Comparison of ENCODE assay signal across 8 cellular contexts in the genomic region with DNA sequence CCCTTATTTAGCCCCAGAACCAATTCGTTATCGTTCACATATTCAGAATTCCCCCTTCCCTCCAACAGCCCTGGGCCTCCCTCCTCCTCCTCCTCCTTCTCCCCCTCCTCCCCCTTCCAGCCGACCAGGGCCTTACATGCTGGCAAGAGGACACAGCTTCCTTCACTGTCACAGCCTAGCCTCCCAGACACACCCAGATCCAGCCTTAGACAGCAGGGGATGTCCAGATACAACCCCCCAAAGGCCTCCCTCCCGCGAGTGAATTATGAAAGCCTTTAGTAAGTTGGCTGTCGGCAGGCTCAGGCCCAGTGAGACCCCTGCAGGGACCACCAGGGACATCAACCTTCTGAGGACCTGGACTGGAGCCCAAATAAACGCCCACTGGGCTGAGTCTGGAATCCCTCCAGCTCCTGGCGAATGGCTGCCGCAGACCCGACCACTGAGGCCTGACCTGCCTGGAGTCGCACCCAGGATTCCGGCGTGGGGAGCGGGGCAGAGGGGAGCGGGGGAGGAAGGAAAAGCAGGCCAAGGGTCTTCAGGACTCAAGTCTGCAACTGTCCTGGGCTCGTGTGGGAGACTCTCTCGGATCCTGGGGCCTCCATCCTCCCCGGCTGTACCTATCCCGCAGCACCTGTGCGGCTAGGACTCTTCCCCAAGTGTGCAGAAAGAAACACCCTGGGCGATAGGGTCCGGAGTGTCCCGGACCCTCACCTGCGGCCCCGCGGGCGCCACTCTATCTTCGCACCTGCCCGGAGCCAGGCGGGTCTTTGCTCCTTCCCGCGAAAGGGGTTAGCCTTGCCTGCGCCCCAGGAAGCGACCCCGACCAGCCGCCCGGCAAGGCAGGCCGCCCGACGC. TPM values are rescaled to one million over a fixed set of nuclear protein-coding genes. Genes with fewer than 3 reads are reported as not detected.
A peak's percentile ranks its signal among the peaks of the same experiment; 100 is the strongest.
DNase-seq lines count a peak whose midpoint lies in the region; ATAC-seq lines count a peak whose summit lies in the region.

No MANE protein-coding gene starts in this region.

- peak overlapping the region; percentile 74 for H3K9ac ChIP-seq in NT2/D1 (ENCODE audit: insufficient read length, low read depth)

- H3K27me3 ChIP-seq in NT2/D1 (ENCODE audit: insufficient read depth, insufficient read length) = peaks cover 30% of the 10 kb centered on the region

- H3K36me3 Mint-ChIP-seq in stimulated activated naive B cell treated with anti-CD40 and anti-IgM and Interleukin-4, amounts not matched to agents 10 μg/mL and 1 μg/mL and 100 μg/mL, for 72 hours = no peaks in the 10 kb centered on the region

- H3K9me3 ChIP-seq in NT2/D1 (ENCODE audit: insufficient read depth, low read length) = no peaks in the 10 kb centered on the region

- H3K27me3 Mint-ChIP-seq in stimulated activated naive B cell treated with anti-CD40 and anti-IgM and Interleukin-4, amounts not matched to agents 10 μg/mL and 1 μg/mL and 100 μg/mL, for 72 hours = peaks cover 43 to 73% of the 10 kb centered on the region in 2 donors

- H3K9me3 Mint-ChIP-seq in stimulated activated naive B cell treated with anti-CD40 and anti-IgM and Interleukin-4, amounts not matched to agents 10 μg/mL and 1 μg/mL and 100 μg/mL, for 72 hours = no peaks in the 10 kb centered on the region

- ATAC-seq in GM21786 (IDR thresholded peaks at IDR 0.05; ENCODE audit: unreplicated experiment) = peak; percentile 6
- ATAC-seq in stimulated activated naive B cell treated with anti-CD40 and anti-IgM and Interleukin-4, amounts not matched to agents 10 μg/mL and 1 μg/mL and 100 μg/mL, for 72 hours (replicated peaks) = peak; percentile 27 to 32

- H3K4me3 ChIP-seq in NT2/D1 (ENCODE audit: insufficient read length, low read depth) = peak overlapping the region; percentile 71

- H3K4me1 ChIP-seq in NT2/D1 (ENCODE audit: insufficient read depth, insufficient read length) = peaks cover 6% of the 10 kb centered on the region

- peaks cover 5 to 8% of the 10 kb centered on the region in 2 donors for H3K4me1 Mint-ChIP-seq in stimulated activated naive B cell treated with anti-CD40 and anti-IgM and Interleukin-4, amounts not matched to agents 10 μg/mL and 1 μg/mL and 100 μg/mL, for 72 hours

- H3K4me3 Mint-ChIP-seq in stimulated activated naive B cell treated with anti-CD40 and anti-IgM and Interleukin-4, amounts not matched to agents 10 μg/mL and 1 μg/mL and 100 μg/mL, for 72 hours = peak overlapping the region; percentile 60 to 77

- peak overlapping the region; percentile 56 for H3K27ac Mint-ChIP-seq in stimulated activated naive B cell treated with anti-CD40 and anti-IgM and Interleukin-4, amounts not matched to agents 10 μg/mL and 1 μg/mL and 100 μg/mL, for 72 hours

- peaks cover 5% of the 10 kb centered on the region for H3K36me3 ChIP-seq in NT2/D1 (ENCODE audit: insufficient read depth, insufficient read length, low read length)

- DNase-seq in Daoy (ENCODE audit: low read depth) = peak; percentile 45
- DNase-seq in NT2/D1 (ENCODE audit: low read depth, low spot score) = no peak
- peak; percentile 38 for DNase-seq in cerebellar cortex (ENCODE audit: low spot score)
- DNase-seq in kidney glomerular epithelial cell (lab: John Stamatoyannopoulos, UW) = peak; percentile 70
- DNase-seq in stimulated activated naive B cell treated with anti-CD40 and anti-IgM and Interleukin-4, amounts not matched to agents 10 μg/mL and 1 μg/mL and 100 μg/mL, for 72 hours = no peak
- DNase-seq in T-helper 9 cell = no peak
- no peak for DNase-seq in NOMO-1 treated with dmso at 0.1 percent for 144 hours (lab: John Stamatoyannopoulos, UW; ENCODE audit: unreplicated experiment)

RNA-seq across cellular contexts. Expression of gene SEPTIN8, which starts 0.7 kb away (rescaled TPM):
- 27.1 and 27.2 TPM in 2 replicates for total RNA-seq in Daoy (2014; rRNA removed; shearing (Covaris generic))

RNA-seq across cellular contexts. Expression of gene CCNI2, which starts 29.1 kb away (rescaled TPM):
- 0.06 and 0.09 TPM in 2 replicates for total RNA-seq in Daoy (2014; rRNA removed; shearing (Covaris generic))

RNA-seq across cellular contexts. Expression of gene SOWAHA, which starts 36.8 kb away (rescaled TPM):
- 0.42 TPM in 1 of 2 replicates, not detected in the other for total RNA-seq in Daoy (2014; rRNA removed; shearing (Covaris generic))

RNA-seq across cellular contexts. Expression of gene KIF3A, which starts 39.0 kb away (rescaled TPM):
- total RNA-seq in Daoy (2014; rRNA removed; shearing (Covaris generic)) = 10.1 and 19.3 TPM in 2 replicates

RNA-seq across cellular contexts. Expression of gene SHROOM1, which starts 54.1 kb away (rescaled TPM):
- 8.2 and 8.3 TPM in 2 replicates for total RNA-seq in Daoy (2014; rRNA removed; shearing (Covaris generic))

Comparison
In these comparisons a context has a peak if more than half of its experiments do, and no peak if none do; other contexts are left out.
1. DNase-seq: peak in Daoy (single experiment), cerebellar cortex (single experiment) and kidney glomerular epithelial cell (single experiment); none in NT2/D1 (single experiment), stimulated activated naive B cell treated with anti-CD40 and anti-IgM and Interleukin-4, amounts not matched to agents 10 μg/mL and 1 μg/mL and 100 μg/mL, for 72 hours (single experiment), T-helper 9 cell (single experiment) and NOMO-1 treated with dmso at 0.1 percent for 144 hours (single experiment).